In genomic region chr12:76927170-76927784, GRCh38 we compare ENCODE assay signal across 10 cellular contexts. TPM values are rescaled to one million over a fixed set of nuclear protein-coding genes. Genes with fewer than 3 reads are reported as not detected.
DNase-seq lines count a peak whose midpoint lies in the region; ATAC-seq and TF ChIP-seq lines count a peak whose summit lies in the region.
"Had no signal": no experiment of that assay in that cellular context is flagged by ENCODE, and none has a peak within 500 bp of the region (broad histone marks: within the 10 kb centered on the region; RNA-seq: fewer than 3 reads in every experiment).

No MANE protein-coding gene starts in this region.

- H3K4me1 ChIP-seq in foreskin keratinocyte (peaks cover 5% of the 10 kb centered on the region), ovary (ENCODE audit: insufficient read depth) (no peaks in the 10 kb centered on the region)

- no peaks in the 10 kb centered on the region for H3K36me3 ChIP-seq in ovary

- DNase-seq in GM10248 (ENCODE audit: extremely low spot score): peak; percentile 44
- peak in 1 of 2 experiments; percentile 51 for DNase-seq in HL-60 (ENCODE audit: low read depth in 1 of 2, low spot score in 1 of 2)
- peak in 1 of 2 donors; percentile 42 for DNase-seq in foreskin keratinocyte
- peak; percentile 11 to 37 for DNase-seq in stimulated activated CD8-positive, alpha-beta memory T cell treated with anti-CD3 and anti-CD28 coated beads, Interleukin-2, amount 100 ng/mL, for 48 hours (ENCODE audit: low read depth in 2 of 2)
- no peak for DNase-seq in posterior vena cava (ENCODE audit: low spot score)
- DNase-seq in T-helper 2 cell treated with Interferon-gamma antibody and Interleukin-4, amounts not matched to agents 5 μg/mL and 100 μg/mL, for 36 hours (ENCODE audit: low spot score): no peak
- DNase-seq in ovary: no peak

- peaks cover 3% of the 10 kb centered on the region for H3K27me3 Mint-ChIP-seq in T-helper 2 cell treated with Interferon-gamma antibody and Interleukin-4, amounts not matched to agents 5 μg/mL and 100 μg/mL, for 36 hours (ENCODE audit: low read depth)

- no peaks in the 10 kb centered on the region for H3K9me3 Mint-ChIP-seq in T-helper 2 cell treated with Interferon-gamma antibody and Interleukin-4, amounts not matched to agents 5 μg/mL and 100 μg/mL, for 36 hours
- H3K9me3 Mint-ChIP-seq: naive thymus-derived CD4-positive, alpha-beta T cell; T-cell had no signal

- intact Hi-C loops in posterior vena cava (cut with DNase I) (no loop called here), ovary (cut with DNase I) (no loop called here)

- TF ChIP-seq CTCF in GM10248 (IDR thresholded peaks at IDR 0.05; ENCODE audit: control extremely low read depth, extremely low read depth, low read depth, missing control alignments) (peak; percentile 34), HL-60 (IDR thresholded peaks at IDR 0.05; ENCODE audit: insufficient read depth, low read length) (peak; percentile 16), WI38 (IDR thresholded peaks at IDR 0.05; ENCODE audit: low read depth, low read length) (peak; percentile 61), foreskin keratinocyte (conservative IDR thresholded peaks at IDR 0.05) (peak; percentile 73), ovary (IDR thresholded peaks at IDR 0.05) (no peak)

- TF ChIP-seq POLR2A in ovary (IDR thresholded peaks at IDR 0.05): no peak

- no peak overlapping the region for H3K4me3 Mint-ChIP-seq in T-helper 2 cell treated with Interferon-gamma antibody and Interleukin-4, amounts not matched to agents 5 μg/mL and 100 μg/mL, for 36 hours
- H3K4me3 Mint-ChIP-seq: naive thymus-derived CD4-positive, alpha-beta T cell; T-cell had no signal

- H3K4me3 ChIP-seq in HL-60 (replicated peaks; ENCODE audit: insufficient read depth, low read length) (no peak overlapping the region), WI38 (ENCODE audit: low read depth, low read length) (no peak overlapping the region), ovary (no peak overlapping the region)

- H3K36me3 Mint-ChIP-seq in T-helper 2 cell treated with Interferon-gamma antibody and Interleukin-4, amounts not matched to agents 5 μg/mL and 100 μg/mL, for 36 hours (ENCODE audit: low read depth): no peaks in the 10 kb centered on the region
- H3K36me3 Mint-ChIP-seq: naive thymus-derived CD4-positive, alpha-beta T cell; T-cell had no signal

- CTCF ChIA-PET in GM10248 (lab: Yijun Ruan, JAX): interaction anchor here (0.9 to 1.4 kb wide), 3 partner anchors 10 to 305 kb away, joined by 3 to 4 read pairs (median 4); no protein-coding TSS in a partner anchor

- no peak for TF ChIP-seq EP300 in ovary (IDR thresholded peaks at IDR 0.05)

- 52 to 71% (median 59%) methylated on average over 2 of the region's 2 CpGs for WGBS in ovary, 3 donors

- no peak overlapping the region for H3K27ac ChIP-seq in HL-60 (replicated peaks)
- no peak overlapping the region for H3K27ac ChIP-seq in foreskin keratinocyte
- H3K27ac ChIP-seq in ovary: no peak overlapping the region

- ATAC-seq in foreskin keratinocyte: peak; percentile 63
- ATAC-seq: naive thymus-derived CD4-positive, alpha-beta T cell; T-cell had no signal

- POLR2A ChIA-PET in GM10248 (lab: Yijun Ruan, JAX): no interaction called here

- H3K27ac Mint-ChIP-seq in T-helper 2 cell treated with Interferon-gamma antibody and Interleukin-4, amounts not matched to agents 5 μg/mL and 100 μg/mL, for 36 hours: no peak overlapping the region
- H3K27ac Mint-ChIP-seq: naive thymus-derived CD4-positive, alpha-beta T cell; T-cell had no signal

- H3K27me3 ChIP-seq in HL-60 (ENCODE audit: insufficient read depth, poor library complexity, severe bottlenecking): no peaks in the 10 kb centered on the region
- H3K27me3 ChIP-seq in foreskin keratinocyte: peaks cover 6% of the 10 kb centered on the region
- no peaks in the 10 kb centered on the region for H3K27me3 ChIP-seq in ovary

- H3K4me1 Mint-ChIP-seq in T-helper 2 cell treated with Interferon-gamma antibody and Interleukin-4, amounts not matched to agents 5 μg/mL and 100 μg/mL, for 36 hours (ENCODE audit: low read depth): no peaks in the 10 kb centered on the region
- H3K4me1 Mint-ChIP-seq: T-cell had no signal

- no peaks in the 10 kb centered on the region for H3K9me3 ChIP-seq in ovary

RNA-seq across cellular contexts. Expression of gene CSRP2, which starts 48.5 kb away (rescaled TPM):
- total RNA-seq in foreskin keratinocyte (21.6 and 38.5 TPM in 2 replicates), posterior vena cava (10 to 100 TPM; 22.5 to 25.0 TPM), ovary (10 to 100 TPM in 6 of 7 donors, 1 to 10 TPM in 1; 7.8 to 22.3 (median 11.8) TPM)
- polyA plus RNA-seq in foreskin keratinocyte (25.4 and 48.4 TPM in 2 replicates), ovary (10 to 100 TPM; 48.2 to 64.5 TPM)
- total RNA-seq: naive thymus-derived CD4-positive, alpha-beta T cell had no signal

Comparison
In these comparisons a context has a peak if more than half of its experiments do, and no peak if none do; other contexts are left out.
1. DNase-seq: peak in GM10248 (single experiment) and stimulated activated CD8-positive, alpha-beta memory T cell treated with anti-CD3 and anti-CD28 coated beads, Interleukin-2, amount 100 ng/mL, for 48 hours (2 of 2); none in posterior vena cava (single experiment), T-helper 2 cell treated with Interferon-gamma antibody and Interleukin-4, amounts not matched to agents 5 μg/mL and 100 μg/mL, for 36 hours (single experiment) and ovary (0 of 5).
2. CTCF ChIP-seq: peak in GM10248 (single experiment), HL-60 (single experiment), WI38 (single experiment) and foreskin keratinocyte (single experiment); none in ovary (0 of 3).